1 cellular context compared by ENCODE assay signal in genomic region chr22:22884010-22884887, GRCh38.
TF ChIP-seq lines count a peak whose summit lies in the region.

No MANE protein-coding gene starts in this region.

TF ChIP-seq in HEK293, 187 proteins besides CTCF, POLR2A, EP300 and RAD21 (continued from another document):
- no peak for TF ChIP-seq ZNF404 (tag by site-specific recombination; IDR thresholded peaks at IDR 0.05)
